In the genomic region with DNA sequence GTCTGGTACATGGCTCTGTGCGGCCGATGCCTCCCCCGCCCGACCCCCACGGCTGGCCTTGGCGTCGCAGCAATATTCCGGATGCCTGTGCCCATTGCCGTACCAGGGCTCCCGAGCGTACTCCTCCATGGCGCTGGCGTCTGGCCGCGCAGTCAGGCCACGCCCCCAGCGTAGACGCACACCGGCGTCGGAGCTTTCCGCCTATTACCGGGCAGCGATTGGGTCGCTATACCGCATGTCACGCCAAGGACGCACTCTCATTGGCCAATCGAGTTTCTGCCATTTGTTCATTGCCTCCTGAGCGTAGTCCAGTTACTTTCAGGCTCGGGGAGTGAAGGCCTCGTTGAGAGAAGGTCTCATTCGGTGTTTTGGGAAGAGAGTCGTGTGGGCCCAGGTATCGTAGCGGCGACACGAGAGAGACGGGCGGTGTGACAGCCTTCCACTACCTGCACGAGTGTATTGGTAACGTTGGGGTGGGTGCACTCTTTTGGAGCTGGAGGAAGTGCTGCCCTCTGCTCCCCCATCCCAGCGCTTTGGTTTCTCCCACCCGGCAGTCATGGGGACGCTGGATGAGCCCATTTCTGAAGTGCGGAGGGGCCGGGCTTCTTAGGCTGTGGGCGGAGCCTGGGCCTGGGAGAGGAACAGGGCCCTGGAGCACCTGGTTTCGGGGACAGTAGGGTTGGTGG, we compare ENCODE assay signal across 8 cellular contexts. TPM values are rescaled to one million over a fixed set of nuclear protein-coding genes. Genes with fewer than 3 reads are reported as not detected.
DNase-seq lines count a peak whose midpoint lies in the region; ATAC-seq and TF ChIP-seq lines count a peak whose summit lies in the region.

A gene with protein sequence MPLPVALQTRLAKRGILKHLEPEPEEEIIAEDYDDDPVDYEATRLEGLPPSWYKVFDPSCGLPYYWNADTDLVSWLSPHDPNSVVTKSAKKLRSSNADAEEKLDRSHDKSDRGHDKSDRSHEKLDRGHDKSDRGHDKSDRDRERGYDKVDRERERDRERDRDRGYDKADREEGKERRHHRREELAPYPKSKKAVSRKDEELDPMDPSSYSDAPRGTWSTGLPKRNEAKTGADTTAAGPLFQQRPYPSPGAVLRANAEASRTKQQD (plus strand): TSS at position 310 of the 686 bp plus-strand sequence. CDS start 580 bp downstream, outside the sequence.
A gene (minus strand): TSS at position 148 of the 686 bp plus-strand sequence. CDS start 19 bp downstream, at position 129.

- no peaks in the 10 kb centered on the region for H3K4me1 ChIP-seq in RWPE2 (ENCODE audit: insufficient read depth, poor library complexity, severe bottlenecking)

- TF ChIP-seq CTCF in RWPE2 (IDR thresholded peaks at IDR 0.05; ENCODE audit: poor library complexity, severe bottlenecking), result no peak
- TF ChIP-seq CTCF in fibroblast of mammary gland (conservative IDR thresholded peaks at IDR 0.05; ENCODE audit: control insufficient read depth, insufficient read depth, low read depth, low read length), result no peak
- TF ChIP-seq CTCF in natural killer cell (IDR thresholded peaks at IDR 0.05), result no peak

- ATAC-seq in RWPE2 (ENCODE audit: low read depth) (peak; percentile 91), natural killer cell (peak; percentile 85 to 96 (median 87))

- peak; percentile 96 for DNase-seq in EH (ENCODE audit: low read depth)
- peak; percentile 97 for DNase-seq in H4 (ENCODE audit: low spot score)
- peak; percentile 91 for DNase-seq in LoVo (ENCODE audit: low spot score)
- DNase-seq in RWPE2 (ENCODE audit: low spot score), result peak; percentile 90
- peak; percentile 80 for DNase-seq in activated T-helper 9 cell treated with anti-CD3 and anti-CD28 coated beads, Interleukin-2, amount 50 U/mL, for 16 hours (ENCODE audit: low read depth)
- DNase-seq in fibroblast of mammary gland (ENCODE audit: low read depth), result peak; percentile 95
- DNase-seq in natural killer cell, result peak; percentile 79
- peak; percentile 83 for DNase-seq in stimulated activated naive CD4-positive, alpha-beta T cell treated with Interleukin-2 at 50 U/mL for 16 hours (lab: John Stamatoyannopoulos, UW)

- peak within 1 kb of the TSS; percentile 83 for H3K4me3 ChIP-seq in RWPE2 (ENCODE audit: severe bottlenecking)
- peak within 1 kb of the TSS; percentile 80 for H3K4me3 ChIP-seq in fibroblast of mammary gland (ENCODE audit: control insufficient read depth, low read depth, low read length)

- H3K4me3 Mint-ChIP-seq in natural killer cell, result peak within 1 kb of the TSS; percentile 90

- no peaks in the 10 kb centered on the region for H3K36me3 Mint-ChIP-seq in natural killer cell

- H3K36me3 ChIP-seq in RWPE2 (ENCODE audit: low read depth), result peaks cover 25% of the 10 kb centered on the region

- intact Hi-C loops in natural killer cell (cut with micrococcal nuclease), result loop anchor here (2.0 to 5.0 kb wide), 2 partner anchors 13 to 60 kb away; a partner anchor contains a TSS

- no peaks in the 10 kb centered on the region for H3K9me3 ChIP-seq in RWPE2 (ENCODE audit: severe bottlenecking)

- no peaks in the 10 kb centered on the region for H3K27me3 Mint-ChIP-seq in natural killer cell (ENCODE audit: low read depth in 2 of 2)

- H3K27ac Mint-ChIP-seq in natural killer cell, result peak within 1 kb of the TSS; percentile 92 to 97

- peak within 1 kb of the TSS; percentile 74 for H3K27ac ChIP-seq in RWPE2 (ENCODE audit: poor library complexity, severe bottlenecking)

- peaks cover 6 to 23% of the 10 kb centered on the region in 2 donors for H3K4me1 Mint-ChIP-seq in natural killer cell

- H3K9me3 Mint-ChIP-seq in natural killer cell, result no peaks in the 10 kb centered on the region

- no peaks in the 10 kb centered on the region for H3K27me3 ChIP-seq in RWPE2 (ENCODE audit: insufficient read depth, poor library complexity, severe bottlenecking)

RNA-seq across cellular contexts. Expression of the first gene that starts in this region (rescaled TPM):
- total RNA-seq in H4 (2014; rRNA removed; shearing (Covaris generic)), result 53.0 and 61.4 TPM in 2 replicates
- 10 to 100 TPM; 57.2 to 62.0 (median 59.1) TPM for total RNA-seq in natural killer cell

RNA-seq across cellular contexts. Expression of the second gene that starts in this region (rescaled TPM):
- 59.1 and 61.2 TPM in 2 replicates for total RNA-seq in H4 (2014; rRNA removed; shearing (Covaris generic))
- 10 to 100 TPM; 40.3 to 45.6 (median 44.5) TPM for total RNA-seq in natural killer cell

Comparison
In these comparisons a context has a peak if more than half of its experiments do, and no peak if none do; other contexts are left out.
1. Peak in every context shown above with its lines: DNase-seq, ATAC-seq, H3K4me3 ChIP-seq and H3K27ac ChIP-seq.